ENCODE assay signal across 8 cellular contexts in the genomic region with DNA sequence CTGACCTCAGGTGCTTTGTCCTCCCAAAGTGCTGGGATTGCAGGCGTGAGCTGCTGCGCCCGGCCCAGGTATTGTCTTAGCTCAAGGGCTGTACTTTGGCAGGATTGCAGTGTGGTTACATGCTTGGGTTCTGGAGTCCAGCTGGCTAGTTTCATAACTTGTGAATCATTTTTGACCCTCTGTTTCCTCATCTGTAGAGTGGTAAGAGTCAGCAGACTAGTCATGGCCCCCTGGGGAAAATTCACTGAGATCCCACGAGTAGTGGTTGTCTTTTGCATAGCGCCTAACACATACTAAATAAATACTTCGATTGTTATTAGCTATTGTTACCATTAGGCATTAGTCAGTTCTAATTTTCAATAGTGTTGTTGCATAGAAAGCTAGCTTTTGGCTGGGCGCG. TPM values are rescaled to one million over a fixed set of nuclear protein-coding genes. Genes with fewer than 3 reads are reported as not detected.
DNase-seq lines count a peak whose midpoint lies in the region; ATAC-seq and TF ChIP-seq lines count a peak whose summit lies in the region.
"Had no signal": no experiment of that assay in that cellular context is flagged by ENCODE, and none has a peak within 500 bp of the region (broad histone marks: within the 10 kb centered on the region; RNA-seq: fewer than 3 reads in every experiment).

No MANE protein-coding gene starts in this region.

- no peak for TF ChIP-seq CTCF in testis (IDR thresholded peaks at IDR 0.05)

- DNase-seq in LHCN-M2 (ENCODE audit: low read depth), result peak; percentile 92
- peak; percentile 65 for DNase-seq in dermis blood vessel endothelial cell
- DNase-seq in stimulated activated naive B cell treated with anti-CD40 and anti-IgM and Interleukin-4, amounts not matched to agents 10 μg/mL and 1 μg/mL and 100 μg/mL, for 72 hours, result no peak
- DNase-seq in NCI-H1436 treated with DMSO at 0.1 percent for 48 hours (lab: John Stamatoyannopoulos, UW), result no peak
- DNase-seq in testis, result no peak
- DNase-seq: activated gamma-delta T cell treated with Interleukin-2 at 50 U/mL for 16 hours; stimulated activated CD4-positive, alpha-beta T cell treated with anti-CD3 and anti-CD28 coated beads, Interleukin-15, amount 100 ng/mL, for 24 hours; tibial artery had no signal

- ATAC-seq in stimulated activated naive B cell treated with anti-CD40 and anti-IgM and Interleukin-4, amounts not matched to agents 10 μg/mL and 1 μg/mL and 100 μg/mL, for 72 hours (replicated peaks), result peak; percentile 76 to 88

- H3K4me3 ChIP-seq in testis, result no peak overlapping the region
- H3K4me3 ChIP-seq: tibial artery had no signal

- intact Hi-C loops in testis (cut with DNase I; ENCODE audit: low total_unique reads), result no loop called here

- WGBS in testis, 2 donors, result 94% methylated on average over 8 of the region's 8 CpGs

- H3K27me3 Mint-ChIP-seq in stimulated activated naive B cell treated with anti-CD40 and anti-IgM and Interleukin-4, amounts not matched to agents 10 μg/mL and 1 μg/mL and 100 μg/mL, for 72 hours, result no peaks in the 10 kb centered on the region

- TF ChIP-seq POLR2A in testis (IDR thresholded peaks at IDR 0.05), result no peak

- H3K4me1 ChIP-seq in testis, result no peaks in the 10 kb centered on the region

- H3K9me3 Mint-ChIP-seq in stimulated activated naive B cell treated with anti-CD40 and anti-IgM and Interleukin-4, amounts not matched to agents 10 μg/mL and 1 μg/mL and 100 μg/mL, for 72 hours, result no peaks in the 10 kb centered on the region

- peaks cover 27 to 53% of the 10 kb centered on the region in 2 donors for H3K36me3 Mint-ChIP-seq in stimulated activated naive B cell treated with anti-CD40 and anti-IgM and Interleukin-4, amounts not matched to agents 10 μg/mL and 1 μg/mL and 100 μg/mL, for 72 hours

- no peaks in the 10 kb centered on the region for H3K27me3 ChIP-seq in testis
- H3K27me3 ChIP-seq: tibial artery had no signal

- no peaks in the 10 kb centered on the region for H3K36me3 ChIP-seq in testis (ENCODE audit: low read depth, missing control alignments)

- peaks cover 11 to 36% of the 10 kb centered on the region in 2 donors for H3K4me1 Mint-ChIP-seq in stimulated activated naive B cell treated with anti-CD40 and anti-IgM and Interleukin-4, amounts not matched to agents 10 μg/mL and 1 μg/mL and 100 μg/mL, for 72 hours

- H3K27ac Mint-ChIP-seq in stimulated activated naive B cell treated with anti-CD40 and anti-IgM and Interleukin-4, amounts not matched to agents 10 μg/mL and 1 μg/mL and 100 μg/mL, for 72 hours, result no peak overlapping the region

- H3K9me3 ChIP-seq in testis, result no peaks in the 10 kb centered on the region
- H3K9me3 ChIP-seq: tibial artery had no signal

- H3K4me3 Mint-ChIP-seq in stimulated activated naive B cell treated with anti-CD40 and anti-IgM and Interleukin-4, amounts not matched to agents 10 μg/mL and 1 μg/mL and 100 μg/mL, for 72 hours, result no peak overlapping the region

- H3K27ac ChIP-seq in testis, result no peak overlapping the region
- H3K27ac ChIP-seq: tibial artery had no signal

RNA-seq across cellular contexts. Expression of a gene that starts 14.3 kb away (rescaled TPM):
- 113 and 122 TPM in 2 replicates for total RNA-seq in LHCN-M2 (2014; rRNA removed)
- 113 TPM for polyA plus RNA-seq in LHCN-M2 (2012)
- total RNA-seq in dermis blood vessel endothelial cell, result 80.0 and 145 TPM in 2 replicates
- total RNA-seq in testis, result 100 to 1,000 TPM; 163 to 177 TPM
- polyA plus RNA-seq in testis (ENCODE audit: insufficient read depth, low read depth, low replicate concordance), result 268 TPM

RNA-seq across cellular contexts. Expression of a gene that starts 14.9 kb away (rescaled TPM):
- total RNA-seq in LHCN-M2 (2014; rRNA removed) (41.9 and 47.9 TPM in 2 replicates), dermis blood vessel endothelial cell (34.0 and 61.8 TPM in 2 replicates), testis (100 to 1,000 TPM; 188 to 272 TPM)
- polyA plus RNA-seq in LHCN-M2 (2012), result 43.1 TPM
- 451 TPM for polyA plus RNA-seq in testis (ENCODE audit: insufficient read depth, low read depth, low replicate concordance)

RNA-seq across cellular contexts. Expression of a gene that starts 44.6 kb away (rescaled TPM):
- total RNA-seq in LHCN-M2 (2014; rRNA removed), result 11.1 and 12.8 TPM in 2 replicates
- 11.3 TPM for polyA plus RNA-seq in LHCN-M2 (2012)
- 10.7 and 15.5 TPM in 2 replicates for total RNA-seq in dermis blood vessel endothelial cell
- total RNA-seq in testis, result 10 to 100 TPM; 14.0 to 14.4 TPM
- 17.9 TPM for polyA plus RNA-seq in testis (ENCODE audit: insufficient read depth, low read depth, low replicate concordance)

RNA-seq across cellular contexts. Expression of a gene that starts 52.6 kb away (rescaled TPM):
- total RNA-seq in LHCN-M2 (2014; rRNA removed) (10.7 and 12.5 TPM in 2 replicates), dermis blood vessel endothelial cell (13.0 and 19.4 TPM in 2 replicates), testis (10 to 100 TPM; 12.6 to 25.4 TPM)
- 5.1 TPM for polyA plus RNA-seq in LHCN-M2 (2012)
- 4.8 TPM for polyA plus RNA-seq in testis (ENCODE audit: insufficient read depth, low read depth, low replicate concordance)

Comparison
In these comparisons a context has a peak if more than half of its experiments do, and no peak if none do; other contexts are left out.
1. DNase-seq: peak in LHCN-M2 (single experiment) and dermis blood vessel endothelial cell (single experiment); none in stimulated activated naive B cell treated with anti-CD40 and anti-IgM and Interleukin-4, amounts not matched to agents 10 μg/mL and 1 μg/mL and 100 μg/mL, for 72 hours (single experiment), NCI-H1436 treated with DMSO at 0.1 percent for 48 hours (single experiment) and testis (single experiment).